1 cellular context compared by ENCODE assay signal in the genomic region with DNA sequence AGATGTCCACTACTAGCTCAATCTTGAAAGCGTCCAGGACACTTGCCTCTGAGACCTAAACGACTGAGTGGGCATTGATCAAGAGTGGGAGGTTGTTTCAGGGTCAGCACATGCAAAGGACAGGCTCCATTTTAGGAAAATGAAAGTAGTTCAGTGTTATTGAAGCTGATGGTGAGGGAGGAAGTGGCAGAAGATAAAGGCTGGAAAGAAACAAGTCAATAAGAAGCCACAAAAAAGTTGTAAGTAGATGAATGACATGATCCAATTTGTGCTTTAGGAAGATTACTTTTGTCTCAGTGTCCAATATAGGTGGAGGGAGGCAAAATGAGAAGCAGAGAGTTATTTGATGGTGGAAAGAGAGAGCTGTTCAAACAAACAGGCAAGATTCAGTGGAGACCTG.
TF ChIP-seq lines count a peak whose summit lies in the region.

No MANE protein-coding gene starts in this region.

TF ChIP-seq in GM23338, 12 proteins besides CTCF, POLR2A, EP300 and RAD21 (continued from another document):
- TF ChIP-seq, protein P1, sequence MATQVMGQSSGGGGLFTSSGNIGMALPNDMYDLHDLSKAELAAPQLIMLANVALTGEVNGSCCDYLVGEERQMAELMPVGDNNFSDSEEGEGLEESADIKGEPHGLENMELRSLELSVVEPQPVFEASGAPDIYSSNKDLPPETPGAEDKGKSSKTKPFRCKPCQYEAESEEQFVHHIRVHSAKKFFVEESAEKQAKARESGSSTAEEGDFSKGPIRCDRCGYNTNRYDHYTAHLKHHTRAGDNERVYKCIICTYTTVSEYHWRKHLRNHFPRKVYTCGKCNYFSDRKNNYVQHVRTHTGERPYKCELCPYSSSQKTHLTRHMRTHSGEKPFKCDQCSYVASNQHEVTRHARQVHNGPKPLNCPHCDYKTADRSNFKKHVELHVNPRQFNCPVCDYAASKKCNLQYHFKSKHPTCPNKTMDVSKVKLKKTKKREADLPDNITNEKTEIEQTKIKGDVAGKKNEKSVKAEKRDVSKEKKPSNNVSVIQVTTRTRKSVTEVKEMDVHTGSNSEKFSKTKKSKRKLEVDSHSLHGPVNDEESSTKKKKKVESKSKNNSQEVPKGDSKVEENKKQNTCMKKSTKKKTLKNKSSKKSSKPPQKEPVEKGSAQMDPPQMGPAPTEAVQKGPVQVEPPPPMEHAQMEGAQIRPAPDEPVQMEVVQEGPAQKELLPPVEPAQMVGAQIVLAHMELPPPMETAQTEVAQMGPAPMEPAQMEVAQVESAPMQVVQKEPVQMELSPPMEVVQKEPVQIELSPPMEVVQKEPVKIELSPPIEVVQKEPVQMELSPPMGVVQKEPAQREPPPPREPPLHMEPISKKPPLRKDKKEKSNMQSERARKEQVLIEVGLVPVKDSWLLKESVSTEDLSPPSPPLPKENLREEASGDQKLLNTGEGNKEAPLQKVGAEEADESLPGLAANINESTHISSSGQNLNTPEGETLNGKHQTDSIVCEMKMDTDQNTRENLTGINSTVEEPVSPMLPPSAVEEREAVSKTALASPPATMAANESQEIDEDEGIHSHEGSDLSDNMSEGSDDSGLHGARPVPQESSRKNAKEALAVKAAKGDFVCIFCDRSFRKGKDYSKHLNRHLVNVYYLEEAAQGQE (IDR thresholded peaks at IDR 0.05; ENCODE audit: unreplicated experiment), result no peak
- TF ChIP-seq POLR2AphosphoS5 (IDR thresholded peaks at IDR 0.05; ENCODE audit: low read depth) (no peak), EZH2phosphoT487 (IDR thresholded peaks at IDR 0.05; ENCODE audit: unreplicated experiment) (no peak), ZNF114 (CRISPR knock-in tag; IDR thresholded peaks at IDR 0.05) (no peak), EZH2 (IDR thresholded peaks at IDR 0.05; ENCODE audit: low read depth, unreplicated experiment) (no peak)
- TF ChIP-seq, protein P2, sequence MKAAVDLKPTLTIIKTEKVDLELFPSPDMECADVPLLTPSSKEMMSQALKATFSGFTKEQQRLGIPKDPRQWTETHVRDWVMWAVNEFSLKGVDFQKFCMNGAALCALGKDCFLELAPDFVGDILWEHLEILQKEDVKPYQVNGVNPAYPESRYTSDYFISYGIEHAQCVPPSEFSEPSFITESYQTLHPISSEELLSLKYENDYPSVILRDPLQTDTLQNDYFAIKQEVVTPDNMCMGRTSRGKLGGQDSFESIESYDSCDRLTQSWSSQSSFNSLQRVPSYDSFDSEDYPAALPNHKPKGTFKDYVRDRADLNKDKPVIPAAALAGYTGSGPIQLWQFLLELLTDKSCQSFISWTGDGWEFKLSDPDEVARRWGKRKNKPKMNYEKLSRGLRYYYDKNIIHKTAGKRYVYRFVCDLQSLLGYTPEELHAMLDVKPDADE (IDR thresholded peaks at IDR 0.05), result no peak
